ENCODE assay signal across 20 cellular contexts in the genomic region with DNA sequence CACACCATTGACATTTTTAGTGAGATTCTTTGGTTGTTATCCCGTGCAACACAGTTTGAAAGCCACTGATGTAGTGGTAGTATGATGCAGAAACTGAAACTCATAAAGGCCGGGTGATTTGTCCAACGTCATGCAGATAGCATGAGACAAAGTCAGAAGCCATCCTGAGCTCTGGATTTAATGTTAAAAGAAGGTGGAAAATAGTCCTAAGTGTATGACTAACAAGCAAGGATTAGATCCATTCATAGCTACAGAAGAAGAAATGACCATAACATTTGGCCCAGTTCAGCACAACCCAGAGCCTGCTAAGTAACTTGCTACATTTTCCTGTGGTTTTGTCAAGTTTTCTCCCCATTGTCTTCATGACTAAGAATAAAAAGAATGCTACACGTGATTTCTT.
A peak's percentile ranks its signal among the peaks of the same experiment; 100 is the strongest.
DNase-seq lines count a peak whose midpoint lies in the region; ATAC-seq, FAIRE-seq and TF ChIP-seq lines count a peak whose summit lies in the region.
"Had no signal": no experiment of that assay in that cellular context is flagged by ENCODE, and none has a peak within 500 bp of the region (broad histone marks: within the 10 kb centered on the region; RNA-seq: fewer than 3 reads in every experiment).

No MANE protein-coding gene starts in this region.

- H3K4me1 ChIP-seq in transverse colon (no peaks in the 10 kb centered on the region), mammary epithelial cell (ENCODE audit: insufficient read depth, low read length) (no peaks in the 10 kb centered on the region)

- ATAC-seq in GM21423 (IDR thresholded peaks at IDR 0.05; ENCODE audit: unreplicated experiment) (no peak), left lobe of liver (no peak)
- ATAC-seq: naive thymus-derived CD4-positive, alpha-beta T cell had no signal

- H3K27ac ChIP-seq in transverse colon (peak overlapping the region; percentile 40 to 67 (median 57)), mammary epithelial cell (ENCODE audit: insufficient read depth, low read depth, low read length) (no peak overlapping the region)
- H3K27ac ChIP-seq: brain microvascular endothelial cell, thoracic aorta had no signal

- no peak for TF ChIP-seq POLR2A in transverse colon (IDR thresholded peaks at IDR 0.05)

- in situ Hi-C loops in transverse colon (cut with MboI; ENCODE audit: low pct_ligation_motif_present in 1 of 4, low pct_unique_long_range_greater_than_20kb in 1 of 4, low sequenced_read_pairs in 3 of 4) = no loop called here
- in situ Hi-C loops in mammary epithelial cell (cut with MboI; ENCODE audit: low sequenced_read_pairs in 2 of 2) = no loop called here

- CTCF ChIA-PET in mammary epithelial cell (lab: Charles Lee; ENCODE audit: low non-redundant PET) = no interaction called here

- TF ChIP-seq EP300 in transverse colon (IDR thresholded peaks at IDR 0.05; ENCODE audit: low read depth) = no peak

- dilution Hi-C loops in mammary epithelial cell (cut with HindIII; ENCODE audit: low sequenced_read_pairs) = no loop called here

- H2AFZ ChIP-seq in mammary epithelial cell (ENCODE audit: low read depth, low read length) = no peak overlapping the region

- H3K36me3 ChIP-seq in transverse colon (no peaks in the 10 kb centered on the region), mammary epithelial cell (ENCODE audit: insufficient read depth, low read length) (no peaks in the 10 kb centered on the region)
- H3K36me3 ChIP-seq: brain microvascular endothelial cell, thoracic aorta had no signal

- H4K20me1 ChIP-seq in mammary epithelial cell (ENCODE audit: insufficient read depth, low read length) = no peaks in the 10 kb centered on the region

- H3K9me3 ChIP-seq in transverse colon = no peaks in the 10 kb centered on the region
- H3K9me3 ChIP-seq in mammary epithelial cell (replicated peaks; ENCODE audit: insufficient read depth, low read length) = no peaks in the 10 kb centered on the region
- H3K9me3 ChIP-seq: thoracic aorta had no signal

- H3K27me3 ChIP-seq in transverse colon (no peaks in the 10 kb centered on the region), mammary epithelial cell (ENCODE audit: insufficient read depth, low read length) (no peaks in the 10 kb centered on the region)
- H3K27me3 ChIP-seq: brain microvascular endothelial cell had no signal

- peak; percentile 33 for FAIRE-seq in GM19239 (lab: Jason Lieb, UNC)
- FAIRE-seq: frontal cortex, HTR-8/SVneo had no signal

- no peak overlapping the region for H3K4me3 ChIP-seq in fibroblast of villous mesenchyme (ENCODE audit: low read depth, low read length)
- no peak overlapping the region for H3K4me3 ChIP-seq in transverse colon
- no peak overlapping the region for H3K4me3 ChIP-seq in mammary epithelial cell (replicated peaks in 1 of 3; ENCODE audit: insufficient read depth in 1 of 3, low read depth in 2 of 3, low read length in 3 of 3)
- H3K4me3 ChIP-seq: thoracic aorta had no signal

- DNase-seq in GM19239 (ENCODE audit: insufficient read length, low spot score) = no peak
- peak; percentile 92 for DNase-seq in amniotic epithelial cell (ENCODE audit: low read depth)
- DNase-seq in fibroblast of villous mesenchyme (ENCODE audit: low read depth) = peak; percentile 71
- DNase-seq in transverse colon = no peak
- no peak for DNase-seq in posterior cingulate gyrus
- DNase-seq in left lobe of liver (ENCODE audit: low spot score) = no peak
- DNase-seq in mammary epithelial cell = no peak
- DNase-seq: activated CD4-positive, CD25-positive, alpha-beta regulatory T cell treated with anti-CD3 and anti-CD28 coated beads, Interleukin-2, amount 50 U/mL, for 72 hours; activated CD8-positive, alpha-beta memory T cell treated with anti-CD3 and anti-CD28 coated beads, Interleukin-2, amount 50 U/mL, for 4 hours; brain microvascular endothelial cell; CD8-positive, alpha-beta memory T cell; naive thymus-derived CD4-positive, alpha-beta T cell; NCI-H1930; NCI-H446 treated with DMSO at 0.1 percent for 48 hours; SHP77 treated with DMSO at 0.1 percent for 48 hours; stimulated activated CD4-positive, alpha-beta T cell treated with anti-CD3 and anti-CD28 coated beads, Interleukin-1b, Interleukin-23, amount 100 ng/mL, for 48 hours had no signal

- TF ChIP-seq CTCF in fibroblast of villous mesenchyme (IDR thresholded peaks at IDR 0.05; ENCODE audit: insufficient read depth, low read depth, low read length) = no peak
- TF ChIP-seq CTCF in transverse colon (IDR thresholded peaks at IDR 0.05) = no peak
- TF ChIP-seq CTCF in mammary epithelial cell (conservative IDR thresholded peaks at IDR 0.05 in 1 of 2, IDR thresholded peaks at IDR 0.05 in 1 of 2; ENCODE audit: extremely low read depth in 1 of 2, insufficient read depth in 1 of 2, low read depth in 1 of 2, low read length in 2 of 2) = no peak

- BruUV-seq in mammary epithelial cell (replicated peaks; lab: Mats Ljungman, UMichigan) = no TSS peak

- 50 to 71% methylated on average over 1 to 4 of the region's 4 CpGs for WGBS in transverse colon (ENCODE audit: low coverage in 1 of 2), 2 donors
- WGBS in mammary epithelial cell (ENCODE audit: low coverage, missing lambda C conversion rate) = 39% methylated on average over 4 of the region's 4 CpGs

- H3K9ac ChIP-seq in mammary epithelial cell (ENCODE audit: insufficient read depth, low read length) = no peak overlapping the region

- no peaks in the 10 kb centered on the region for H3K79me2 ChIP-seq in mammary epithelial cell (ENCODE audit: insufficient read depth, low read length)

- H3K4me2 ChIP-seq in mammary epithelial cell (ENCODE audit: insufficient read depth, low read depth, low read length) = no peak overlapping the region

- intact Hi-C loops in transverse colon (cut with DNase I; ENCODE audit: low total_unique reads) = no loop called here
- intact Hi-C loops in posterior cingulate gyrus (cut with DNase I) = no loop called here
- intact Hi-C loops in mammary epithelial cell (cut with micrococcal nuclease) = no loop called here

Comparison
In these comparisons a context has a peak if more than half of its experiments do, and no peak if none do; other contexts are left out.
1. DNase-seq: peak in amniotic epithelial cell (single experiment) and fibroblast of villous mesenchyme (single experiment); none in GM19239 (single experiment), transverse colon (single experiment), posterior cingulate gyrus (0 of 10), left lobe of liver (single experiment) and mammary epithelial cell (single experiment).